Comparison of ENCODE assay signal across 9 cellular contexts in genomic region chr5:69038539-69038938, GRCh38.
"Had no signal": no experiment of that assay in that cellular context is flagged by ENCODE, and none has a peak within 500 bp of the region (broad histone marks: within the 10 kb centered on the region; RNA-seq: fewer than 3 reads in every experiment).

No MANE protein-coding gene starts in this region.

- H3K27ac ChIP-seq: GM23248, HL-60, KMS-11 had no signal

- DNase-seq: GM23248, GOT3, H7, IMR-90, KBM-7 had no signal

- H3K9me3 ChIP-seq: HAP-1 had no signal

- H2AFZ ChIP-seq: GM23248 had no signal

- H3K36me3 ChIP-seq: HAP-1 had no signal

- H3K4me3 ChIP-seq: GM23248, HAP-1 had no signal

- H3K9ac ChIP-seq: GM23248, KMS-11 had no signal

- H3K4me2 ChIP-seq: KMS-11 had no signal

- ATAC-seq: HCT116 had no signal
